Comparison of ENCODE assay signal across 9 cellular contexts in the genomic region with DNA sequence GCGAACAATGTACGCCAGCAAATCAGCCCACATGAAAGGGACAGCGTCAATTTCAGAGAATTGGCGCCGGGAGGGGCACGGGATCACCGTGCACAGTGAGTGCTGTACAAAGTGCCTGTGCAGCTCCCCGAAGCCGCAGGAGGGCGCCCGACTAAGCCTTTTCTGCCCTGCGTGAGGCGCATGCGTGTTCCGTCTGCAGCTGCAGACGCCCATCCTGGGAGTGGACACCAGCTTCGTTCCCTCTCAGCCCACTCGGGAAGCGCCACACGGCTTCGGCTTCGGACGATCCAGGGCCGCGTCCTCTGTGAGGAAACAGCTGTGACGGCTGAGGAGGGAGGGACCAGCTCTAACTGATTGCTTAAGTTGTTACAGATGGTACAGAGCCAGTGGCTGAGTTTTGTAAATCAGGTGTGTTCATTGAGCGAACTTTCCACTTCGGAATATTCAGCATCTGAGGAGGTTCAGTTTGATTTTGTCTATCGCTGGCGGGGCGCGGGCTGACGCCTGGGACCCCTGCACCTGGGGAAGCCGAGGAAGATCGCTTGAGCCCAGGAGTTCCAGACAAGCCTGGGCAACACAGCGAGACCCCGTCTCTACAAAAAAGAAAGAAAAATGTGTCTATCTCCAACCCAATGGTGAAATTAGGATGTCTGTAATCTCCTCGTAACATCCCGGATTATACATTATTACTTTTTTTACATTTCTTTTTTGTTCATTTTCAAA. TPM values are rescaled to one million over a fixed set of nuclear protein-coding genes. Genes with fewer than 3 reads are reported as not detected.
A peak's percentile ranks its signal among the peaks of the same experiment; 100 is the strongest.
DNase-seq lines count a peak whose midpoint lies in the region; ATAC-seq lines count a peak whose summit lies in the region.
"Had no signal": no experiment of that assay in that cellular context is flagged by ENCODE, and none has a peak within 500 bp of the region (broad histone marks: within the 10 kb centered on the region; RNA-seq: fewer than 3 reads in every experiment).

No MANE protein-coding gene starts in this region.

- DNase-seq in Ammon's horn (ENCODE audit: low spot score), result peak; percentile 95
- DNase-seq in HAP-1 (ENCODE audit: low spot score in 2 of 2), result peak; percentile 54 to 92
- DNase-seq in NCI-H524 (lab: John Stamatoyannopoulos, UW), result peak; percentile 85 to 95
- DNase-seq in activated CD4-positive, alpha-beta T cell treated with anti-CD3 and anti-CD28 coated beads, Interleukin-2, amount 50 U/mL, for 4 hours, result peak; percentile 92
- peak; percentile 92 for DNase-seq in dermis blood vessel endothelial cell
- peak; percentile 97 for DNase-seq in left kidney (ENCODE audit: low read depth, low spot score)
- DNase-seq in stimulated activated CD4-positive, alpha-beta T cell treated with anti-CD3 and anti-CD28 coated beads, Interleukin-1b, Interleukin-23, amount 100 ng/mL, for 1 hour (ENCODE audit: low read depth in 2 of 2), result peak; percentile 82 to 84

- peaks cover 6% of the 10 kb centered on the region; the same call in 1 of the 2 replicates for H3K9me3 ChIP-seq in HAP-1

- in situ Hi-C loops in HAP-1 (cut with MboI; ENCODE audit: low sequenced_read_pairs), result no loop called here

- H3K27me3 ChIP-seq in HAP-1 (ENCODE audit: low read depth), result peaks cover 5% of the 10 kb centered on the region; the same call in 1 of the 2 replicates

- no peaks in the 10 kb centered on the region for H3K36me3 ChIP-seq in HAP-1 (replicated peaks)

- no peak for ATAC-seq in HG03520 (IDR thresholded peaks at IDR 0.05; ENCODE audit: unreplicated experiment)
- ATAC-seq: HCT116 had no signal

- H3K4me1 ChIP-seq in HAP-1, result peaks cover 2% of the 10 kb centered on the region; the same call in 1 of the 2 replicates

- H3K4me3 ChIP-seq in HAP-1, result peak overlapping the region; percentile 19

RNA-seq across cellular contexts. Expression of gene ZNF287, which starts 15.4 kb away (rescaled TPM):
- 1.8 and 1.9 TPM in 2 replicates for total RNA-seq in dermis blood vessel endothelial cell
